23 cellular contexts compared by ENCODE assay signal in genomic region chr14:61128382-61129167, GRCh38.
DNase-seq lines count a peak whose midpoint lies in the region; ATAC-seq, FAIRE-seq and TF ChIP-seq lines count a peak whose summit lies in the region.
"Had no signal": no experiment of that assay in that cellular context is flagged by ENCODE, and none has a peak within 500 bp of the region (broad histone marks: within the 10 kb centered on the region; RNA-seq: fewer than 3 reads in every experiment).

No MANE protein-coding gene starts in this region.

- CTCF ChIA-PET in activated CD4-positive, alpha-beta T cell treated with anti-CD3 and anti-CD28 coated beads for 36 hours (lab: Charles Lee): interaction anchor here (0.6 kb wide), 2 partner anchors 40 to 686 kb away, joined by 3 read pairs; no protein-coding TSS in a partner anchor
- CTCF ChIA-PET in H1 (lab: Charles Lee; ENCODE audit: partially characterized antibody): interaction anchor here (0.6 to 1.5 kb wide), 4 partner anchors 25 to 157 kb away, joined by 3 to 5 read pairs (median 3); no protein-coding TSS in a partner anchor

- peak; percentile 20 for ATAC-seq in activated CD4-positive, alpha-beta T cell treated with anti-CD3 and anti-CD28 coated beads for 36 hours
- ATAC-seq: naive thymus-derived CD8-positive, alpha-beta T cell; Panc1; stimulated activated memory B cell treated with anti-CD40 and anti-IgM and Interleukin-4, amounts not matched to agents 10 μg/mL and 1 μg/mL and 100 μg/mL, for 72 hours had no signal

- H3K9me3 ChIP-seq in H1 (ENCODE audit: insufficient read depth in 2 of 2, low read depth in 1 of 2, low read length in 1 of 2) (no peaks in the 10 kb centered on the region), skeletal muscle tissue (ENCODE audit: control insufficient read depth in 3 of 3, low read length in 3 of 3) (no peaks in the 10 kb centered on the region)
- H3K9me3 ChIP-seq: MG63, transverse colon had no signal

- no peak overlapping the region for H3K27ac Mint-ChIP-seq in activated CD4-positive, alpha-beta T cell treated with anti-CD3 and anti-CD28 coated beads for 36 hours
- H3K27ac Mint-ChIP-seq: activated CD4-positive, alpha-beta memory T cell treated with anti-CD3 and anti-CD28 coated beads, Interleukin-2, amount 10 ng/mL, durations not matched to agents 7 days and 5 days; activated naive CD8-positive, alpha-beta T cell treated with anti-CD3 and anti-CD28 coated beads, Interleukin-2, amount 10 ng/mL, durations not matched to agents 7 days and 5 days; naive thymus-derived CD8-positive, alpha-beta T cell; stimulated activated memory B cell treated with anti-CD40 and anti-IgM and Interleukin-4, amounts not matched to agents 10 μg/mL and 1 μg/mL and 100 μg/mL, for 72 hours had no signal

- H2AFZ ChIP-seq in H1 (ENCODE audit: low read length): no peak overlapping the region

- POLR2A ChIA-PET in activated CD4-positive, alpha-beta T cell treated with anti-CD3 and anti-CD28 coated beads for 36 hours (lab: Charles Lee): no interaction called here
- POLR2A ChIA-PET in H1 (lab: Charles Lee; ENCODE audit: partially characterized antibody): no interaction called here

- no peaks in the 10 kb centered on the region; a peak in 1 of 8 replicates for H3K36me3 ChIP-seq in H1 (ENCODE audit: control insufficient read depth in 2 of 4, insufficient read depth in 4 of 4, low read length in 3 of 4)
- H3K36me3 ChIP-seq in skeletal muscle tissue (ENCODE audit: control insufficient read depth in 3 of 3, insufficient read depth in 3 of 3, low read length in 3 of 3): no peaks in the 10 kb centered on the region
- H3K36me3 ChIP-seq: MG63, transverse colon had no signal

- no peaks in the 10 kb centered on the region for H3K36me3 Mint-ChIP-seq in activated CD4-positive, alpha-beta T cell treated with anti-CD3 and anti-CD28 coated beads for 36 hours (ENCODE audit: low read depth)
- H3K36me3 Mint-ChIP-seq: activated naive CD8-positive, alpha-beta T cell treated with anti-CD3 and anti-CD28 coated beads, Interleukin-2, amount 10 ng/mL, durations not matched to agents 7 days and 5 days; CD4-positive, CD25-positive, alpha-beta regulatory T cell; naive thymus-derived CD8-positive, alpha-beta T cell; stimulated activated memory B cell treated with anti-CD40 and anti-IgM and Interleukin-4, amounts not matched to agents 10 μg/mL and 1 μg/mL and 100 μg/mL, for 72 hours had no signal

- H2BK5ac ChIP-seq in H1 (ENCODE audit: low read depth, low read length): no peak overlapping the region

- no peak overlapping the region for H3K4me2 ChIP-seq in H1 (ENCODE audit: insufficient read depth in 1 of 2, low read depth in 2 of 2, low read length in 2 of 2)

- TF ChIP-seq CTCF in H1 (IDR thresholded peaks at IDR 0.05; ENCODE audit: control extremely low read depth in 1 of 3, insufficient read depth in 1 of 3, low read depth in 1 of 3, low read length in 3 of 3): no peak

- H2BK12ac ChIP-seq in H1 (ENCODE audit: low read depth, low read length): no peak overlapping the region

- H3K4me3 ChIP-seq in H1 (ENCODE audit: extremely low read depth in 1 of 4, insufficient read depth in 2 of 4, low read depth in 3 of 4, low read length in 4 of 4) (no peak overlapping the region), skeletal muscle tissue (ENCODE audit: low read length in 3 of 3) (no peak overlapping the region)
- H3K4me3 ChIP-seq: MG63, transverse colon had no signal

- H3K9ac ChIP-seq in H1 (replicated peaks in 1 of 4; ENCODE audit: extremely low read depth in 1 of 4, low read depth in 3 of 4, low read length in 3 of 4) (no peak overlapping the region), skeletal muscle tissue (ENCODE audit: low read depth in 1 of 3, low read length in 3 of 3) (peak overlapping the region in 2 of 3 donors; percentile 24 to 83)

- no peaks in the 10 kb centered on the region for H3K9me3 Mint-ChIP-seq in activated CD4-positive, alpha-beta T cell treated with anti-CD3 and anti-CD28 coated beads for 36 hours (ENCODE audit: low read depth)
- H3K9me3 Mint-ChIP-seq: activated naive CD8-positive, alpha-beta T cell treated with anti-CD3 and anti-CD28 coated beads, Interleukin-2, amount 10 ng/mL, durations not matched to agents 7 days and 5 days; naive thymus-derived CD8-positive, alpha-beta T cell; stimulated activated memory B cell treated with anti-CD40 and anti-IgM and Interleukin-4, amounts not matched to agents 10 μg/mL and 1 μg/mL and 100 μg/mL, for 72 hours had no signal

- H3K4me1 ChIP-seq in H1 (replicated peaks in 1 of 4; ENCODE audit: control insufficient read depth in 3 of 4, insufficient read depth in 4 of 4, low read length in 3 of 4) (peaks cover 0 to 7% (median 5%) of the 10 kb centered on the region in 4 experiments; a peak in 5 of 7 replicates), skeletal muscle tissue (ENCODE audit: control insufficient read depth in 3 of 3, insufficient read depth in 3 of 3, low read length in 3 of 3) (peaks cover 77 to 84% (median 83%) of the 10 kb centered on the region in 3 donors)
- H3K4me1 ChIP-seq: transverse colon had no signal

- intact Hi-C loops in activated CD4-positive, alpha-beta T cell treated with anti-CD3 and anti-CD28 coated beads for 36 hours (cut with DNase I, micrococcal nuclease): no loop called here

- no peaks in the 10 kb centered on the region for H3K79me1 ChIP-seq in H1 (ENCODE audit: low read depth, low read length)

- no peak for TF ChIP-seq EP300 in H1 (IDR thresholded peaks at IDR 0.05; ENCODE audit: borderline replicate concordance in 1 of 2, low read depth in 2 of 2, low read length in 2 of 2)

- H2AK5ac ChIP-seq in H1 (ENCODE audit: low read depth, low read length): no peak overlapping the region

- TF ChIP-seq RAD21 in H1 (IDR thresholded peaks at IDR 0.05 in 1 of 2, conservative IDR thresholded peaks at IDR 0.05 in 1 of 2; ENCODE audit: low read depth in 2 of 2, low read length in 2 of 2): no peak

- H3K4me1 Mint-ChIP-seq in activated CD4-positive, alpha-beta T cell treated with anti-CD3 and anti-CD28 coated beads for 36 hours: peaks cover 4% of the 10 kb centered on the region
- H3K4me1 Mint-ChIP-seq: activated naive CD8-positive, alpha-beta T cell treated with anti-CD3 and anti-CD28 coated beads, Interleukin-2, amount 10 ng/mL, durations not matched to agents 7 days and 5 days; CD4-positive, CD25-positive, alpha-beta regulatory T cell; naive thymus-derived CD8-positive, alpha-beta T cell; stimulated activated memory B cell treated with anti-CD40 and anti-IgM and Interleukin-4, amounts not matched to agents 10 μg/mL and 1 μg/mL and 100 μg/mL, for 72 hours had no signal

- 78% methylated on average over 6 of the region's 6 CpGs; no CpG with 5 or more reads in 1 of the 2 experiments for WGBS in H1 (ENCODE audit: extremely low coverage in 1 of 2, insufficient coverage in 1 of 2, insufficient read length in 1 of 2, insufficient replicate concordance in 2 of 2, low coverage in 1 of 2, low lambda C conversion rate in 2 of 2, missing lambda C conversion rate in 1 of 2), 2 experiments

- no peaks in the 10 kb centered on the region for H3K23me2 ChIP-seq in H1 (ENCODE audit: low read depth, low read length)

- no peak overlapping the region for H2BK120ac ChIP-seq in H1 (replicated peaks; ENCODE audit: low read depth, low read length)

- H4K8ac ChIP-seq in H1 (ENCODE audit: extremely low read depth, insufficient read depth, low read length): no peak overlapping the region

- no peak overlapping the region for H3K18ac ChIP-seq in H1 (ENCODE audit: extremely low read depth, low read length)

- H3K4me3 Mint-ChIP-seq in activated CD4-positive, alpha-beta T cell treated with anti-CD3 and anti-CD28 coated beads for 36 hours: no peak overlapping the region
- H3K4me3 Mint-ChIP-seq: activated CD4-positive, alpha-beta memory T cell treated with anti-CD3 and anti-CD28 coated beads, Interleukin-2, amount 10 ng/mL, durations not matched to agents 7 days and 5 days; activated naive CD8-positive, alpha-beta T cell treated with anti-CD3 and anti-CD28 coated beads, Interleukin-2, amount 10 ng/mL, durations not matched to agents 7 days and 5 days; CD4-positive, CD25-positive, alpha-beta regulatory T cell; naive thymus-derived CD8-positive, alpha-beta T cell; stimulated activated memory B cell treated with anti-CD40 and anti-IgM and Interleukin-4, amounts not matched to agents 10 μg/mL and 1 μg/mL and 100 μg/mL, for 72 hours had no signal

- H4K20me1 ChIP-seq in H1 (replicated peaks in 1 of 2; ENCODE audit: control insufficient read depth in 1 of 2, insufficient read depth in 2 of 2, low read length in 2 of 2): no peaks in the 10 kb centered on the region

- H3K27me3 Mint-ChIP-seq in activated CD4-positive, alpha-beta T cell treated with anti-CD3 and anti-CD28 coated beads for 36 hours: peaks cover 15% of the 10 kb centered on the region
- H3K27me3 Mint-ChIP-seq: activated CD4-positive, alpha-beta memory T cell treated with anti-CD3 and anti-CD28 coated beads, Interleukin-2, amount 10 ng/mL, durations not matched to agents 7 days and 5 days had no signal

- H2BK20ac ChIP-seq in H1 (ENCODE audit: low read length): peak overlapping the region; percentile 27; the same call in 1 of the 2 replicates

- no peak overlapping the region for H4K91ac ChIP-seq in H1 (replicated peaks; ENCODE audit: insufficient read length, low read length)

- H3K4ac ChIP-seq in H1 (replicated peaks; ENCODE audit: insufficient read length, low read depth, low read length): no peak overlapping the region

- no peak overlapping the region for H3K23ac ChIP-seq in H1 (ENCODE audit: insufficient read length)

- no peak overlapping the region for H4K5ac ChIP-seq in H1 (ENCODE audit: insufficient read length, low read depth, low read length)

- no peak for TF ChIP-seq POLR2A in H1 (IDR thresholded peaks at IDR 0.05; ENCODE audit: control extremely low read depth in 1 of 2, low read depth in 2 of 2, low read length in 2 of 2)

- H3K56ac ChIP-seq in H1 (replicated peaks; ENCODE audit: insufficient read length, low read depth, low read length): no peak overlapping the region

- H3K14ac ChIP-seq in H1 (ENCODE audit: insufficient read length): no peak overlapping the region

- H3K27me3 ChIP-seq in H1 (replicated peaks in 1 of 4; ENCODE audit: control insufficient read depth in 3 of 4, extremely low read depth in 1 of 4, insufficient read depth in 3 of 4, low read length in 3 of 4) (no peaks in the 10 kb centered on the region), skeletal muscle tissue (ENCODE audit: control insufficient read depth in 3 of 3, insufficient read depth in 3 of 3, low read length in 3 of 3) (no peaks in the 10 kb centered on the region)
- H3K27me3 ChIP-seq: MG63, transverse colon had no signal

- DNase-seq in activated CD4-positive, alpha-beta T cell treated with anti-CD3 and anti-CD28 coated beads for 36 hours: no peak
- no peak for DNase-seq in activated CD4-positive, alpha-beta T cell treated with anti-CD3 and anti-CD28 coated beads, Interleukin-2, amount 50 U/mL, for 48 hours
- DNase-seq in MV-4-11 (lab: John Stamatoyannopoulos, UW) (peak; percentile 54), H1 (ENCODE audit: low read depth in 1 of 2, low spot score in 2 of 2) (no peak), HCEC 1CT (no peak), HUDEP-2 (lab: John Stamatoyannopoulos, UW; ENCODE audit: unreplicated experiment in 76 of 76) (no peak)
- no peak for DNase-seq in stimulated activated CD4-positive, alpha-beta T cell treated with anti-CD3 and anti-CD28 coated beads, Interleukin-2, amount 100 ng/mL, for 48 hours
- DNase-seq: ACHN; activated CD4-positive, alpha-beta memory T cell treated with anti-CD3 and anti-CD28 coated beads, Interleukin-2, amount 10 ng/mL, durations not matched to agents 7 days and 5 days; activated naive CD8-positive, alpha-beta T cell treated with anti-CD3 and anti-CD28 coated beads, Interleukin-2, amount 10 ng/mL, durations not matched to agents 7 days and 5 days; activated T-cell treated with anti-CD3 and anti-CD28 coated beads, Interleukin-2, amount 50 U/mL, for 48 hours; CD4-positive, CD25-positive, alpha-beta regulatory T cell; glutamatergic neuron; GOT3; MG63; naive thymus-derived CD8-positive, alpha-beta T cell; NCI-H2081 treated with DMSO at 0.1 percent for 48 hours; NCI-H526 treated with DMSO at 0.1 percent for 48 hours; transverse colon had no signal

- no peak for FAIRE-seq in H1 (lab: Jason Lieb, UNC)
- FAIRE-seq: bronchial epithelial cell had no signal

- H3K27ac ChIP-seq in H1 (ENCODE audit: low read depth, low read length): no peak overlapping the region
- H3K27ac ChIP-seq in skeletal muscle tissue (ENCODE audit: low read depth, low read length): peak overlapping the region; percentile 97
- H3K27ac ChIP-seq: transverse colon had no signal

- H2BK15ac ChIP-seq in H1 (ENCODE audit: low read length): no peak overlapping the region

- no peaks in the 10 kb centered on the region for H3K79me2 ChIP-seq in H1 (ENCODE audit: control insufficient read depth in 1 of 2, insufficient read depth in 2 of 2, low read length in 2 of 2)

Comparison
In these comparisons a context has a peak if more than half of its experiments do, and no peak if none do; other contexts are left out.
1. H3K9ac ChIP-seq: peak in skeletal muscle tissue (2 of 3); none in H1 (0 of 4).